In the genomic region with DNA sequence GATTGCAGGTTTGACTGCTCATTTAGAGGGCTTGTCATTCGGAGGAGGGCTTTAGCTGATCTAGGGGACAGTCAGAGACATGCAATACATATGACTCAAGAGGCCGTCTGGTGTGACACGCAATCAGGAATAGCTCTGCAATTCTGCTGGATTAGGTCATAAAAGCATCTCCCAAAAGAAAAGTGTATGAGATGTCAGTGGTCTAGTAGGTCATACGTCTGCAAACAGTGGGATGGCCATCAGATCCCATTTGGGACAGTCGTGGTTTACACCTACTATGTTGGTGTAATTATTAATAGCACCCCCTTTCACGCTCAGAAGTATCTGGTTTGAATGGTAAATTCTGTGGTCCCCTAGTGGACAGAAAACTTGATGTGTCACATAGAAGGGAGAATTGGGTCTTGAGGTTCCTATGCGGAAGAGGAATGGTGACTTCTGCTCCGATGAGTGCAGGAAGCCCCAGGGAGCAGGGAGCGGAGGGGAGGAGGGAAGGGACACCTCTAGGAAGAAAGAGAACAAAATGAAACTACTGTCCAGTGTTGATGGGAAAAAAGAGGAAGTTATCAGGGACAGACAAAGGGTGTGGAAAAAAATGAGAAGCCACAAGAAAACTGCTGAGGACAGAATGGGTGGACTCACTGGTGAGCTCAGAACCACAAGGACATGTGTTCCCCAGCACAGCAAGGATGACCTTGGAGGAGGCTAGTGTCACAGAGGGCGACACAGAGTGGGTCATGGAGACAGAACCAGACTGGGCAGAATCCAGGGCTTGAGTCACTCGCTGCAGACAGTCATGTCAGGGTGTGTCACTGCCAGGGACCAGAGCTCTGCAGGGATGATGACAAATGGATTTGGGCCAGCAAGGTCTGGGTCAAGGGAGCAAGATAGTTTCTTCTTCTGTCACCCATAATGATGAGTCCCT, we compare ENCODE assay signal across 8 cellular contexts. TPM values are rescaled to one million over a fixed set of nuclear protein-coding genes. Genes with fewer than 3 reads are reported as not detected.
DNase-seq lines count a peak whose midpoint lies in the region; ATAC-seq, FAIRE-seq and TF ChIP-seq lines count a peak whose summit lies in the region.
"Had no signal": no experiment of that assay in that cellular context is flagged by ENCODE, and none has a peak within 500 bp of the region (broad histone marks: within the 10 kb centered on the region; RNA-seq: fewer than 3 reads in every experiment).

No MANE protein-coding gene starts in this region.

- peak in 4 of 6 experiments; percentile 13 to 47 (median 22) for TF ChIP-seq CTCF in Peyer's patch (IDR thresholded peaks at IDR 0.05)

- H3K4me3 Mint-ChIP-seq in stimulated activated naive CD8-positive, alpha-beta T cell treated with anti-CD3 and anti-CD28 coated beads, Interleukin-15, amount 100 ng/mL, for 72 hours, result peak overlapping the region in 1 of 2 donors; percentile 50

- H3K27ac Mint-ChIP-seq in stimulated activated naive CD8-positive, alpha-beta T cell treated with anti-CD3 and anti-CD28 coated beads, Interleukin-15, amount 100 ng/mL, for 72 hours, result peak overlapping the region; percentile 16 to 91

- H3K27me3 Mint-ChIP-seq in stimulated activated naive CD8-positive, alpha-beta T cell treated with anti-CD3 and anti-CD28 coated beads, Interleukin-15, amount 100 ng/mL, for 72 hours, result peaks cover 3% of the 10 kb centered on the region

- no peaks in the 10 kb centered on the region for H3K9me3 ChIP-seq in Peyer's patch

- peaks cover 81% of the 10 kb centered on the region for H3K4me1 Mint-ChIP-seq in stimulated activated naive CD8-positive, alpha-beta T cell treated with anti-CD3 and anti-CD28 coated beads, Interleukin-15, amount 100 ng/mL, for 72 hours

- no peaks in the 10 kb centered on the region for H3K27me3 ChIP-seq in Peyer's patch

- no peak overlapping the region for H3K4me3 ChIP-seq in Peyer's patch

- H3K9me3 Mint-ChIP-seq in stimulated activated naive CD8-positive, alpha-beta T cell treated with anti-CD3 and anti-CD28 coated beads, Interleukin-15, amount 100 ng/mL, for 72 hours, result peaks cover 0 to 9% of the 10 kb centered on the region in 2 donors

- H3K27ac ChIP-seq in Peyer's patch, result peak overlapping the region in 3 of 4 donors; percentile 5 to 64 (median 55)
- H3K27ac ChIP-seq: parathyroid adenoma had no signal

- peak; percentile 80 for FAIRE-seq in GM12892 (lab: Jason Lieb, UNC)

- DNase-seq in GM12892 (ENCODE audit: insufficient read length) (no peak), Peyer's patch (peak; percentile 37 to 56 (median 49)), globus pallidus (ENCODE audit: low spot score) (peak; percentile 60), kidney glomerular epithelial cell (lab: John Stamatoyannopoulos, UW) (no peak)
- no peak for DNase-seq in stimulated activated naive CD8-positive, alpha-beta T cell treated with anti-CD3 and anti-CD28 coated beads, Interleukin-15, amount 100 ng/mL, for 72 hours
- no peak for DNase-seq in activated T-cell treated with anti-CD3 and anti-CD28 coated beads, Interleukin-2, amount 50 U/mL, for 1 hour

- TF ChIP-seq POLR2A in GM12892 (IDR thresholded peaks at IDR 0.05; ENCODE audit: low read depth, low read length) (no peak), Peyer's patch (IDR thresholded peaks at IDR 0.05) (no peak)

- ATAC-seq in HG02588 (IDR thresholded peaks at IDR 0.05; ENCODE audit: unreplicated experiment), result peak; percentile 38
- peak; percentile 65 for ATAC-seq in stimulated activated naive CD8-positive, alpha-beta T cell treated with anti-CD3 and anti-CD28 coated beads, Interleukin-15, amount 100 ng/mL, for 72 hours

- no peaks in the 10 kb centered on the region for H3K36me3 ChIP-seq in Peyer's patch

- peaks cover 0 to 10% (median 4%) of the 10 kb centered on the region in 4 donors for H3K4me1 ChIP-seq in Peyer's patch
- H3K4me1 ChIP-seq: parathyroid adenoma had no signal

RNA-seq across cellular contexts. Expression of a gene that starts 59.9 kb away (rescaled TPM):
- 62.9 TPM for polyA plus RNA-seq in GM12892 (2012; ENCODE audit: missing spikeins)
- 10 to 100 TPM in 3 of 4 donors, 1 to 10 TPM in 1; 3.5 to 19.0 (median 11.5) TPM for total RNA-seq in Peyer's patch

Comparison
In these comparisons a context has a peak if more than half of its experiments do, and no peak if none do; other contexts are left out.
1. DNase-seq: peak in Peyer's patch (3 of 3) and globus pallidus (single experiment); none in GM12892 (single experiment), stimulated activated naive CD8-positive, alpha-beta T cell treated with anti-CD3 and anti-CD28 coated beads, Interleukin-15, amount 100 ng/mL, for 72 hours (0 of 2), kidney glomerular epithelial cell (single experiment) and activated T-cell treated with anti-CD3 and anti-CD28 coated beads, Interleukin-2, amount 50 U/mL, for 1 hour (single experiment).